ENCODE assay signal across 24 cellular contexts in genomic region chr2:45626387-45627010, GRCh38. TPM values are rescaled to one million over a fixed set of nuclear protein-coding genes. Genes with fewer than 3 reads are reported as not detected.
A peak's percentile ranks its signal among the peaks of the same experiment; 100 is the strongest.
DNase-seq lines count a peak whose midpoint lies in the region; ATAC-seq and TF ChIP-seq lines count a peak whose summit lies in the region.
"Had no signal": no experiment of that assay in that cellular context is flagged by ENCODE, and none has a peak within 500 bp of the region (broad histone marks: within the 10 kb centered on the region; RNA-seq: fewer than 3 reads in every experiment).

No MANE protein-coding gene starts in this region.

- H3K14ac ChIP-seq in H9 (ENCODE audit: insufficient read depth, low read length): no peak overlapping the region

- ATAC-seq in mucosa of descending colon (peak; percentile 70), HG02588 (IDR thresholded peaks at IDR 0.05; ENCODE audit: unreplicated experiment) (no peak)
- ATAC-seq in activated T-helper 17 cell treated with anti-CD3 and anti-CD28 coated beads, Interleukin-2, amount 50 U/mL, for 72 hours (replicated peaks): no peak
- ATAC-seq: naive thymus-derived CD4-positive, alpha-beta T cell; WTC11 had no signal

- H3K4me3 ChIP-seq in Loucy (ENCODE audit: low read length, poor library complexity, severe bottlenecking) (no peak overlapping the region), mucosa of descending colon (no peak overlapping the region)
- H3K4me3 ChIP-seq: right atrium auricular region, SK-N-MC, tibial artery had no signal

- no peak overlapping the region for H2BK20ac ChIP-seq in H9 (ENCODE audit: low read depth, low read length, poor library complexity, severe bottlenecking)

- intact Hi-C loops in mucosa of descending colon (cut with DNase I, micrococcal nuclease): no loop called here

- H4K8ac ChIP-seq in H9 (replicated peaks; ENCODE audit: insufficient read length, low read depth, low read length): no peak overlapping the region

- no peak overlapping the region for H3T11ph ChIP-seq in H9 (ENCODE audit: low read length)

- H4K91ac ChIP-seq in H9 (ENCODE audit: insufficient read length, low read depth, low read length): no peak overlapping the region

- no peak for TF ChIP-seq CTCF in Loucy (conservative IDR thresholded peaks at IDR 0.05; ENCODE audit: low read length)
- no peak for TF ChIP-seq CTCF in VCaP (conservative IDR thresholded peaks at IDR 0.05)
- no peak for TF ChIP-seq CTCF in mucosa of descending colon (IDR thresholded peaks at IDR 0.05)
- no peak for TF ChIP-seq CTCF in H9 (conservative IDR thresholded peaks at IDR 0.05)

- H3K23me2 ChIP-seq in H9 (ENCODE audit: insufficient read length, low read depth, low read length, poor library complexity, severe bottlenecking): no peaks in the 10 kb centered on the region

- no peak overlapping the region for H3K18ac ChIP-seq in H9 (ENCODE audit: insufficient read length, low read depth, low read length)

- no peak overlapping the region for H3K4me2 ChIP-seq in Loucy (ENCODE audit: low read depth, low read length, poor library complexity, severe bottlenecking)
- no peak overlapping the region for H3K4me2 ChIP-seq in H9 (ENCODE audit: insufficient read depth, insufficient read length, low read length)

- H2BK120ac ChIP-seq in H9 (ENCODE audit: low read depth, low read length, poor library complexity, severe bottlenecking): no peak overlapping the region

- no peaks in the 10 kb centered on the region for H3K9me3 Mint-ChIP-seq in activated T-helper 17 cell treated with anti-CD3 and anti-CD28 coated beads, Interleukin-2, amount 50 U/mL, for 72 hours
- H3K9me3 Mint-ChIP-seq in H9: no peaks in the 10 kb centered on the region
- H3K9me3 Mint-ChIP-seq: activated CD4-positive, alpha-beta memory T cell treated with anti-CD3 and anti-CD28 coated beads for 36 hours; naive thymus-derived CD4-positive, alpha-beta T cell; stimulated activated naive CD8-positive, alpha-beta T cell treated with anti-CD3 and anti-CD28 coated beads, Interleukin-15, Interleukin-2, amounts not matched to agents 100 ng/mL and 50 ng/mL, for 24 hours; WTC11 had no signal

- no peaks in the 10 kb centered on the region for H3F3A ChIP-seq in Loucy (ENCODE audit: low read depth)

- no peak overlapping the region for H3K27ac Mint-ChIP-seq in activated T-helper 17 cell treated with anti-CD3 and anti-CD28 coated beads, Interleukin-2, amount 50 U/mL, for 72 hours
- no peak overlapping the region for H3K27ac Mint-ChIP-seq in H9
- H3K27ac Mint-ChIP-seq: activated CD4-positive, alpha-beta memory T cell treated with anti-CD3 and anti-CD28 coated beads for 36 hours; CD4-positive, alpha-beta memory T cell; naive thymus-derived CD4-positive, alpha-beta T cell; stimulated activated naive CD8-positive, alpha-beta T cell treated with anti-CD3 and anti-CD28 coated beads, Interleukin-15, Interleukin-2, amounts not matched to agents 100 ng/mL and 50 ng/mL, for 24 hours; WTC11 had no signal

- H3K27ac ChIP-seq in VCaP (peak overlapping the region; percentile 83), H9 (ENCODE audit: insufficient read length, low read depth, low read length) (no peak overlapping the region)
- H3K27ac ChIP-seq: brain microvascular endothelial cell, right atrium auricular region, SK-N-MC, tibial artery had no signal

- H3K4ac ChIP-seq in H9 (ENCODE audit: low read depth, low read length): no peak overlapping the region

- H3K9me2 ChIP-seq in Loucy (replicated peaks; ENCODE audit: low read depth, low read length): no peaks in the 10 kb centered on the region

- H2BK12ac ChIP-seq in H9 (ENCODE audit: insufficient read length, low read depth, low read length): no peak overlapping the region

- no peak overlapping the region for H2BK5ac ChIP-seq in H9 (ENCODE audit: insufficient read length, low read length)

- H4K20me1 ChIP-seq in Loucy (ENCODE audit: insufficient read depth, low read length, poor library complexity, severe bottlenecking): no peaks in the 10 kb centered on the region
- no peaks in the 10 kb centered on the region for H4K20me1 ChIP-seq in H9 (ENCODE audit: control insufficient read depth, insufficient read depth, insufficient read length)

- no peak overlapping the region for H3K56ac ChIP-seq in H9 (ENCODE audit: insufficient read length, low read depth, low read length)

- no peak overlapping the region for H2AK5ac ChIP-seq in H9 (ENCODE audit: insufficient read length, low read length)

- no CpG with 5 or more reads among the region's 7 CpGs for WGBS in H9 (ENCODE audit: extremely low coverage, insufficient read length, low lambda C conversion rate)

- H3K36me3 ChIP-seq in Loucy (ENCODE audit: insufficient read depth, low read length) (no peaks in the 10 kb centered on the region), mucosa of descending colon (ENCODE audit: low read depth) (no peaks in the 10 kb centered on the region)
- H3K36me3 ChIP-seq: brain microvascular endothelial cell, right atrium auricular region, tibial artery had no signal

- H3K79me1 ChIP-seq in H9 (ENCODE audit: insufficient read depth, low read depth, low read length, poor library complexity, severe bottlenecking): no peaks in the 10 kb centered on the region

- no peak overlapping the region for H3K4me3 Mint-ChIP-seq in activated T-helper 17 cell treated with anti-CD3 and anti-CD28 coated beads, Interleukin-2, amount 50 U/mL, for 72 hours
- H3K4me3 Mint-ChIP-seq in H9: no peak overlapping the region
- H3K4me3 Mint-ChIP-seq: activated CD4-positive, alpha-beta memory T cell treated with anti-CD3 and anti-CD28 coated beads for 36 hours; CD4-positive, alpha-beta memory T cell; naive thymus-derived CD4-positive, alpha-beta T cell; stimulated activated naive CD8-positive, alpha-beta T cell treated with anti-CD3 and anti-CD28 coated beads, Interleukin-15, Interleukin-2, amounts not matched to agents 100 ng/mL and 50 ng/mL, for 24 hours; WTC11 had no signal

- no peaks in the 10 kb centered on the region for H3K9me3 ChIP-seq in Loucy (ENCODE audit: insufficient read depth, low read depth, low read length)
- no peaks in the 10 kb centered on the region for H3K9me3 ChIP-seq in mucosa of descending colon
- no peaks in the 10 kb centered on the region for H3K9me3 ChIP-seq in H9 (ENCODE audit: control insufficient read depth, low read depth, low read length)
- H3K9me3 ChIP-seq: right atrium auricular region, tibial artery had no signal

- DNase-seq in NCI-H2196 (lab: John Stamatoyannopoulos, UW; ENCODE audit: unreplicated experiment) (peak; percentile 57), mucosa of descending colon (no peak), H9 (no peak)
- DNase-seq: activated CD4-positive, alpha-beta memory T cell treated with anti-CD3 and anti-CD28 coated beads for 36 hours; activated gamma-delta T cell; brain microvascular endothelial cell; CD4-positive, alpha-beta memory T cell; DND-41; kidney glomerular epithelial cell; mesendoderm; naive thymus-derived CD4-positive, alpha-beta T cell; NCI-H1048; NK-92 treated with Interleukin-12 subunit alpha and Interleukin-12 subunit beta, amount 100 ng/mL, for 24 hours; occipital lobe; T-helper 2 cell; tibial artery had no signal

- H3K4me1 Mint-ChIP-seq in activated T-helper 17 cell treated with anti-CD3 and anti-CD28 coated beads, Interleukin-2, amount 50 U/mL, for 72 hours: peaks cover 4% of the 10 kb centered on the region
- H3K4me1 Mint-ChIP-seq in H9: peaks cover 7 to 8% of the 10 kb centered on the region in 2 experiments
- H3K4me1 Mint-ChIP-seq: CD4-positive, alpha-beta memory T cell had no signal

- H3K27me3 Mint-ChIP-seq in activated T-helper 17 cell treated with anti-CD3 and anti-CD28 coated beads, Interleukin-2, amount 50 U/mL, for 72 hours: peaks cover 32% of the 10 kb centered on the region
- no peaks in the 10 kb centered on the region; the same call in 1 of the 2 replicates for H3K27me3 Mint-ChIP-seq in H9 (ENCODE audit: low read depth)

- no peaks in the 10 kb centered on the region for H3K36me3 Mint-ChIP-seq in activated T-helper 17 cell treated with anti-CD3 and anti-CD28 coated beads, Interleukin-2, amount 50 U/mL, for 72 hours (ENCODE audit: low read depth)
- H3K36me3 Mint-ChIP-seq in H9 (ENCODE audit: insufficient read depth in 1 of 3, low read depth in 3 of 3): no peaks in the 10 kb centered on the region
- H3K36me3 Mint-ChIP-seq: activated CD4-positive, alpha-beta memory T cell treated with anti-CD3 and anti-CD28 coated beads for 36 hours; CD4-positive, alpha-beta memory T cell; WTC11 had no signal

- no peaks in the 10 kb centered on the region for H3K27me3 ChIP-seq in Loucy (ENCODE audit: insufficient read depth, low read length, poor library complexity, severe bottlenecking)
- H3K27me3 ChIP-seq in H9 (ENCODE audit: insufficient read depth, low read length): no peaks in the 10 kb centered on the region
- H3K27me3 ChIP-seq: brain microvascular endothelial cell, right atrium auricular region, tibial artery had no signal

- no peak overlapping the region for H4K5ac ChIP-seq in H9 (ENCODE audit: insufficient read length, low read depth, low read length)

- no peak overlapping the region for H2BK15ac ChIP-seq in H9 (ENCODE audit: low read depth, low read length)

- H3K4me1 ChIP-seq in Loucy (ENCODE audit: insufficient read depth, low read length, poor library complexity, severe bottlenecking) (no peaks in the 10 kb centered on the region), mucosa of descending colon (ENCODE audit: low read depth) (no peaks in the 10 kb centered on the region), H9 (ENCODE audit: insufficient read depth, low read length) (no peaks in the 10 kb centered on the region; the same call in 1 of the 2 replicates)
- H3K4me1 ChIP-seq: right atrium auricular region, tibial artery had no signal

- H3K9ac ChIP-seq in Loucy (ENCODE audit: low read depth, low read length, poor library complexity, severe bottlenecking) (no peak overlapping the region), H9 (ENCODE audit: extremely low read depth, insufficient read length, low read length) (no peak overlapping the region)

- no peak overlapping the region for H3K23ac ChIP-seq in H9 (ENCODE audit: insufficient read length, low read depth, low read length)

- H3K79me2 ChIP-seq in Loucy (ENCODE audit: insufficient read depth, low read length) (no peaks in the 10 kb centered on the region), H9 (ENCODE audit: insufficient read depth, low read length) (no peaks in the 10 kb centered on the region; the same call in 1 of the 2 replicates)

- H2AFZ ChIP-seq in Loucy (ENCODE audit: low read length): peak overlapping the region; percentile 12; the same call in 1 of the 2 replicates
- H2AFZ ChIP-seq in H9 (ENCODE audit: low read length): no peak overlapping the region

RNA-seq across cellular contexts. Expression of gene SRBD1, which starts 15.4 kb away (rescaled TPM):
- total RNA-seq in mucosa of descending colon: 10 to 100 TPM; 17.2 to 20.9 (median 17.3) TPM
- total RNA-seq in activated T-helper 17 cell treated with anti-CD3 and anti-CD28 coated beads, Interleukin-2, amount 50 U/mL, for 72 hours: 10 to 100 TPM; 10.9 to 17.1 TPM
- 18.3 TPM in 2 replicates for total RNA-seq in H9 (2021)

RNA-seq across cellular contexts. Expression of gene PRKCE, which starts 25.0 kb away (rescaled TPM):
- total RNA-seq in mucosa of descending colon (10 to 100 TPM; 24.5 to 52.0 (median 32.7) TPM), H9 (2021) (1.3 TPM in 2 replicates)
- total RNA-seq in activated T-helper 17 cell treated with anti-CD3 and anti-CD28 coated beads, Interleukin-2, amount 50 U/mL, for 72 hours: 10 to 100 TPM; 15.9 to 16.6 TPM
